20 cellular contexts compared by ENCODE assay signal in the genomic region with DNA sequence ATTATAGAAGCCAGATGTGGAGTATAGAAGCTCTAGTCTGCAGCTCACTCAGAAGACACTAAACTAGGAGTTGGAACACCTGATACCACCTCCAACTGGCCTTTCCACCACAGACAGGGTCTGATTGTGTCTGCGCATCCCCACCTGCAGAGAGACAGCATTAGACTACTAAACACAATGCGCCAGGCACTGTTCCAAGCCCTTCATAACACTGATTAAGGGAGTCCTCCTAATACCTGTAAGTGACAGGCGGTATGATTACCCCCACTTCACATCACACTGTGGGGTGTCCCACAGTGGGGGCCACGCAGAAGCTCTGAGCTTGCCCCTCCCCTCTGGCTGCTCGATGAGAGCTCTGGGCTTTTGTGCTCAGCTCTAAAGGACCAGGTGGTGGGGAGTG.
A peak's percentile ranks its signal among the peaks of the same experiment; 100 is the strongest.
DNase-seq lines count a peak whose midpoint lies in the region; ATAC-seq and TF ChIP-seq lines count a peak whose summit lies in the region.
"Had no signal": no experiment of that assay in that cellular context is flagged by ENCODE, and none has a peak within 500 bp of the region (broad histone marks: within the 10 kb centered on the region; RNA-seq: fewer than 3 reads in every experiment).

No MANE protein-coding gene starts in this region.

- H3K9me3 Mint-ChIP-seq in CD4-positive, alpha-beta T cell: no peaks in the 10 kb centered on the region
- H3K9me3 Mint-ChIP-seq: naive thymus-derived CD4-positive, alpha-beta T cell had no signal

- in situ Hi-C loops in mammary epithelial cell (cut with MboI; ENCODE audit: low sequenced_read_pairs in 2 of 2): no loop called here

- DNase-seq in breast epithelium (ENCODE audit: low spot score in 2 of 2) (no peak), mammary epithelial cell (no peak), NCI-H69 (lab: John Stamatoyannopoulos, UW) (peak; percentile 92), AML-193 (lab: John Stamatoyannopoulos, UW) (no peak)
- no peak for DNase-seq in CD4-positive, alpha-beta T cell
- DNase-seq: activated CD8-positive, alpha-beta memory T cell treated with anti-CD3 and anti-CD28 coated beads for 24 hours; activated T-cell treated with anti-CD3 and anti-CD28 coated beads, Interleukin-2, amount 50 U/mL, for 48 hours; C1 segment of cervical spinal cord; HCEC 1CT; heart right ventricle; lower lobe of right lung; naive thymus-derived CD4-positive, alpha-beta T cell; NK-92 treated with Interleukin-12 subunit alpha and Interleukin-12 subunit beta, amount 100 ng/mL, for 24 hours; SK-N-SH; stimulated activated CD4-positive, alpha-beta T cell treated with anti-CD3 and anti-CD28 coated beads, Interleukin-2, amount 100 ng/mL, for 48 hours had no signal

- WGBS in mammary epithelial cell (ENCODE audit: low coverage, missing lambda C conversion rate): 100% methylated on average over 4 of the region's 5 CpGs

- H3K9me3 ChIP-seq in breast epithelium (no peaks in the 10 kb centered on the region), mammary epithelial cell (replicated peaks; ENCODE audit: insufficient read depth, low read length) (no peaks in the 10 kb centered on the region), muscle layer of colon (ENCODE audit: low read length) (no peaks in the 10 kb centered on the region)
- H3K9me3 ChIP-seq in CD4-positive, alpha-beta T cell (ENCODE audit: control insufficient read depth, low read length): no peaks in the 10 kb centered on the region
- H3K9me3 ChIP-seq: heart right ventricle, lower lobe of right lung, SK-N-SH had no signal

- H4K20me1 ChIP-seq in mammary epithelial cell (ENCODE audit: insufficient read depth, low read length): no peaks in the 10 kb centered on the region

- H2AFZ ChIP-seq in mammary epithelial cell (ENCODE audit: low read depth, low read length): no peak overlapping the region

- intact Hi-C loops in breast epithelium (cut with DNase I; ENCODE audit: low total_unique reads) (no loop called here), mammary epithelial cell (cut with micrococcal nuclease) (no loop called here)
- intact Hi-C loops in CD4-positive, alpha-beta T cell (cut with DNase I, micrococcal nuclease): no loop called here

- TF ChIP-seq POLR2A in breast epithelium (IDR thresholded peaks at IDR 0.05): no peak

- dilution Hi-C loops in mammary epithelial cell (cut with HindIII; ENCODE audit: low sequenced_read_pairs): no loop called here

- no peaks in the 10 kb centered on the region for H3K36me3 ChIP-seq in breast epithelium
- no peaks in the 10 kb centered on the region for H3K36me3 ChIP-seq in mammary epithelial cell (ENCODE audit: insufficient read depth, low read length)
- H3K36me3 ChIP-seq in muscle layer of colon (ENCODE audit: insufficient read depth, low read length): peaks cover 11% of the 10 kb centered on the region

- peak overlapping the region; percentile 38 to 66 for H3K27ac ChIP-seq in breast epithelium
- H3K27ac ChIP-seq in mammary epithelial cell (ENCODE audit: insufficient read depth, low read depth, low read length): no peak overlapping the region
- H3K27ac ChIP-seq in muscle layer of colon (ENCODE audit: low read depth, low read length): peak overlapping the region; percentile 41
- no peak overlapping the region for H3K27ac ChIP-seq in CD4-positive, alpha-beta T cell (ENCODE audit: low read depth, low read length)
- H3K27ac ChIP-seq: lower lobe of right lung had no signal

- no peak overlapping the region for H3K4me3 Mint-ChIP-seq in CD4-positive, alpha-beta T cell
- H3K4me3 Mint-ChIP-seq: activated naive CD8-positive, alpha-beta T cell; naive thymus-derived CD4-positive, alpha-beta T cell had no signal

- no TSS peak for BruUV-seq in mammary epithelial cell (replicated peaks; lab: Mats Ljungman, UMichigan)

- no peaks in the 10 kb centered on the region for H3K4me1 Mint-ChIP-seq in CD4-positive, alpha-beta T cell (ENCODE audit: low read depth)

- no peak for ATAC-seq in GM19452 (IDR thresholded peaks at IDR 0.05; ENCODE audit: unreplicated experiment)
- no peak for ATAC-seq in CD4-positive, alpha-beta T cell (ENCODE audit: poor library complexity)
- no peak for ATAC-seq in GM18873 (IDR thresholded peaks at IDR 0.05; ENCODE audit: low FRiP score, unreplicated experiment)
- ATAC-seq: lower lobe of right lung; naive thymus-derived CD4-positive, alpha-beta T cell had no signal

- no peak overlapping the region for H3K4me3 ChIP-seq in breast epithelium
- no peak overlapping the region for H3K4me3 ChIP-seq in mammary epithelial cell (replicated peaks in 1 of 3; ENCODE audit: insufficient read depth in 1 of 3, low read depth in 2 of 3, low read length in 3 of 3)
- no peak overlapping the region for H3K4me3 ChIP-seq in muscle layer of colon (ENCODE audit: low read depth in 1 of 2, low read length in 2 of 2)
- H3K4me3 ChIP-seq: heart right ventricle, lower lobe of right lung, skin epidermis had no signal

- no peaks in the 10 kb centered on the region for H3K36me3 Mint-ChIP-seq in CD4-positive, alpha-beta T cell (ENCODE audit: low read depth)
- H3K36me3 Mint-ChIP-seq: activated naive CD8-positive, alpha-beta T cell; naive thymus-derived CD4-positive, alpha-beta T cell had no signal

- CTCF ChIA-PET in mammary epithelial cell (lab: Charles Lee; ENCODE audit: low non-redundant PET): no interaction called here
- CTCF ChIA-PET in CD4-positive, alpha-beta T cell (lab: Charles Lee): no interaction called here

- H3K4me2 ChIP-seq in mammary epithelial cell (ENCODE audit: insufficient read depth, low read depth, low read length): no peak overlapping the region
- H3K4me2 ChIP-seq: SK-N-SH had no signal

- H3K9ac ChIP-seq in mammary epithelial cell (ENCODE audit: insufficient read depth, low read length): no peak overlapping the region
- no peak overlapping the region for H3K9ac ChIP-seq in muscle layer of colon (ENCODE audit: low read length)
- H3K9ac ChIP-seq: SK-N-SH had no signal

- POLR2A ChIA-PET in CD4-positive, alpha-beta T cell (lab: Charles Lee): no interaction called here

- H3K4me1 ChIP-seq in breast epithelium: no peaks in the 10 kb centered on the region
- peaks cover 6% of the 10 kb centered on the region for H3K4me1 ChIP-seq in mammary epithelial cell (ENCODE audit: insufficient read depth, low read length)
- H3K4me1 ChIP-seq in muscle layer of colon (ENCODE audit: insufficient read depth, low read length): peaks cover 62% of the 10 kb centered on the region

- TF ChIP-seq CTCF in breast epithelium (IDR thresholded peaks at IDR 0.05) (no peak), mammary epithelial cell (conservative IDR thresholded peaks at IDR 0.05 in 1 of 2, IDR thresholded peaks at IDR 0.05 in 1 of 2; ENCODE audit: extremely low read depth in 1 of 2, insufficient read depth in 1 of 2, low read depth in 1 of 2, low read length in 2 of 2) (no peak)
- TF ChIP-seq CTCF in CD4-positive, alpha-beta T cell (IDR thresholded peaks at IDR 0.05): no peak

- H3K27ac Mint-ChIP-seq in CD4-positive, alpha-beta T cell: no peak overlapping the region
- H3K27ac Mint-ChIP-seq: activated naive CD8-positive, alpha-beta T cell; naive thymus-derived CD4-positive, alpha-beta T cell had no signal

- peaks cover 9% of the 10 kb centered on the region for H3K27me3 Mint-ChIP-seq in CD4-positive, alpha-beta T cell

- H3K79me2 ChIP-seq in mammary epithelial cell (ENCODE audit: insufficient read depth, low read length): no peaks in the 10 kb centered on the region

- H3K27me3 ChIP-seq in breast epithelium (no peaks in the 10 kb centered on the region), mammary epithelial cell (ENCODE audit: insufficient read depth, low read length) (no peaks in the 10 kb centered on the region), muscle layer of colon (ENCODE audit: control insufficient read depth in 1 of 2, insufficient read depth in 2 of 2, low read length in 2 of 2) (no peaks in the 10 kb centered on the region)
- H3K27me3 ChIP-seq in CD4-positive, alpha-beta T cell (ENCODE audit: control insufficient read depth, insufficient read depth, low read length): peaks cover 8% of the 10 kb centered on the region
- H3K27me3 ChIP-seq: heart right ventricle had no signal

Comparison
In these comparisons a context has a peak if more than half of its experiments do, and no peak if none do; other contexts are left out.
1. H3K27ac ChIP-seq: peak in breast epithelium (2 of 2) and muscle layer of colon (single experiment); none in mammary epithelial cell (single experiment) and CD4-positive, alpha-beta T cell (single experiment).